20 cellular contexts compared by ENCODE assay signal in genomic region chr22:47592791-47593190, GRCh38.
"Had no signal": no experiment of that assay in that cellular context is flagged by ENCODE, and none has a peak within 500 bp of the region (broad histone marks: within the 10 kb centered on the region; RNA-seq: fewer than 3 reads in every experiment).

No MANE protein-coding gene starts in this region.

- H3K4me3 Mint-ChIP-seq: effector memory CD8-positive, alpha-beta T cell; naive thymus-derived CD4-positive, alpha-beta T cell; neural crest cell; stimulated activated memory B cell treated with anti-CD40 and anti-IgM and Interleukin-4, amounts not matched to agents 10 μg/mL and 1 μg/mL and 100 μg/mL, for 72 hours; stimulated activated naive CD8-positive, alpha-beta T cell treated with anti-CD3 and anti-CD28 coated beads, Interleukin-15, Interleukin-2, amounts not matched to agents 100 ng/mL and 50 ng/mL, for 24 hours had no signal

- H3K4me1 ChIP-seq: esophagus squamous epithelium, left ventricle myocardium inferior, testis, tibial nerve had no signal

- H3K27ac Mint-ChIP-seq: effector memory CD8-positive, alpha-beta T cell; naive thymus-derived CD4-positive, alpha-beta T cell; stimulated activated memory B cell treated with anti-CD40 and anti-IgM and Interleukin-4, amounts not matched to agents 10 μg/mL and 1 μg/mL and 100 μg/mL, for 72 hours; stimulated activated naive CD8-positive, alpha-beta T cell treated with anti-CD3 and anti-CD28 coated beads, Interleukin-15, Interleukin-2, amounts not matched to agents 100 ng/mL and 50 ng/mL, for 24 hours had no signal

- H3K27me3 ChIP-seq: ovary, testis, tibial nerve had no signal

- FAIRE-seq: kidney, urothelium cell line had no signal

- H3K9me3 Mint-ChIP-seq: effector memory CD8-positive, alpha-beta T cell; neural crest cell; stimulated activated naive CD8-positive, alpha-beta T cell treated with anti-CD3 and anti-CD28 coated beads, Interleukin-15, Interleukin-2, amounts not matched to agents 100 ng/mL and 50 ng/mL, for 24 hours had no signal

- H3K36me3 ChIP-seq: esophagus squamous epithelium, left ventricle myocardium inferior, ovary, tibial nerve had no signal

- H3K9me3 ChIP-seq: esophagus squamous epithelium, ovary, testis, tibial nerve had no signal

- H3K27ac ChIP-seq: esophagus squamous epithelium, left ventricle myocardium inferior, ovary, testis, tibial nerve had no signal

- DNase-seq: central memory CD4-positive, alpha-beta T cell; effector memory CD8-positive, alpha-beta T cell; esophagus squamous epithelium; foreskin fibroblast; kidney; left cardiac atrium; left ventricle myocardium inferior; mesenchymal stem cell; naive thymus-derived CD4-positive, alpha-beta T cell; ovary; right cardiac atrium; stimulated activated CD4-positive, alpha-beta T cell treated with anti-CD3 and anti-CD28 coated beads, Interleukin-1b, Interleukin-23, amount 100 ng/mL, for 48 hours; stimulated activated CD4-positive, alpha-beta T cell treated with anti-CD3 and anti-CD28 coated beads, Interleukin-4, amount 100 ng/mL, for 24 hours; testis had no signal

- H3K36me3 Mint-ChIP-seq: naive thymus-derived CD4-positive, alpha-beta T cell; stimulated activated memory B cell treated with anti-CD40 and anti-IgM and Interleukin-4, amounts not matched to agents 10 μg/mL and 1 μg/mL and 100 μg/mL, for 72 hours had no signal

- H3K4me1 Mint-ChIP-seq: naive thymus-derived CD4-positive, alpha-beta T cell; neural crest cell; stimulated activated memory B cell treated with anti-CD40 and anti-IgM and Interleukin-4, amounts not matched to agents 10 μg/mL and 1 μg/mL and 100 μg/mL, for 72 hours had no signal

- ATAC-seq: effector memory CD8-positive, alpha-beta T cell; left cardiac atrium; naive thymus-derived CD4-positive, alpha-beta T cell; right cardiac atrium; stimulated activated memory B cell treated with anti-CD40 and anti-IgM and Interleukin-4, amounts not matched to agents 10 μg/mL and 1 μg/mL and 100 μg/mL, for 72 hours had no signal

- H3K4me3 ChIP-seq: esophagus squamous epithelium, left ventricle myocardium inferior, lung, ovary, testis, tibial nerve had no signal

- H3K27me3 Mint-ChIP-seq: stimulated activated memory B cell treated with anti-CD40 and anti-IgM and Interleukin-4, amounts not matched to agents 10 μg/mL and 1 μg/mL and 100 μg/mL, for 72 hours; stimulated activated naive CD8-positive, alpha-beta T cell treated with anti-CD3 and anti-CD28 coated beads, Interleukin-15, Interleukin-2, amounts not matched to agents 100 ng/mL and 50 ng/mL, for 24 hours had no signal
